ENCODE assay signal across 28 cellular contexts in the genomic region with DNA sequence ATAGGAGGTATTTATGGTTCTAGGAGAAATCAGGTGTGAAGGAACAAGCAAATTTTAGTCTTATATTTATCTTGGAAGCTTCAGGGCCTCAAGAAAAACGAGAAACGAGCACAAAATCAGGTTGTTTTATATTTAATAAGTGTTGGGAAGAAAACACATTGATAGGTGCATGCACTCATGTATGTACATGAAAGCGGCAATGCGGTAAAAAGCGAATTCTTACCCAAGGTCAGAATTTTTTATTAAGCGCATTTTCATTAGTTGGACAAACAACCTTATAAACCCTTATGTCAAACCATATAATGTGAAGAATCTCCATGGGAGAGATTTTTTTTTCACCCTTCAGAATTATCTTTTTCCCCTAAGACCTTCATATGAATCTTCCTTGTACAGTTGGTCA.
"Had no signal": no experiment of that assay in that cellular context is flagged by ENCODE, and none has a peak within 500 bp of the region (broad histone marks: within the 10 kb centered on the region; RNA-seq: fewer than 3 reads in every experiment).

No MANE protein-coding gene starts in this region.

- H3K4me1 ChIP-seq: esophagus muscularis mucosa, gastrocnemius medialis, gastroesophageal sphincter had no signal

- H3K9me3 ChIP-seq: esophagus muscularis mucosa, esophagus squamous epithelium, gastrocnemius medialis, gastroesophageal sphincter, heart left ventricle, heart right ventricle had no signal

- H3K27ac ChIP-seq: coronary artery, dorsolateral prefrontal cortex, epithelial cell of prostate, esophagus muscularis mucosa, esophagus squamous epithelium, foreskin keratinocyte, gastrocnemius medialis, gastroesophageal sphincter, heart left ventricle, heart right ventricle had no signal

- H3K9me3 Mint-ChIP-seq: dendritic cell treated with granulocyte-macrophage colony-stimulating factor and Interleukin-4, amounts not matched to agents 40 ng/mL and 50 ng/mL, for 4 days; effector memory CD8-positive, alpha-beta T cell; endodermal cell had no signal

- ATAC-seq: effector memory CD8-positive, alpha-beta T cell; esophagus mucosa; foreskin keratinocyte; gastrocnemius medialis; gastroesophageal sphincter; heart left ventricle; heart right ventricle had no signal

- H3K27me3 ChIP-seq: dorsolateral prefrontal cortex, esophagus muscularis mucosa, esophagus squamous epithelium, foreskin keratinocyte, gastrocnemius medialis, gastroesophageal sphincter, heart left ventricle, heart right ventricle had no signal

- H3K4me1 Mint-ChIP-seq: endodermal cell had no signal

- FAIRE-seq: colon, endometrium, endothelial cell of umbilical vein, frontal cortex had no signal

- H3K4me3 ChIP-seq: coronary artery, dorsolateral prefrontal cortex, esophagus muscularis mucosa, esophagus squamous epithelium, gastrocnemius medialis, gastroesophageal sphincter, heart left ventricle, heart right ventricle had no signal

- H3K27ac Mint-ChIP-seq: dendritic cell treated with granulocyte-macrophage colony-stimulating factor and Interleukin-4, amounts not matched to agents 40 ng/mL and 50 ng/mL, for 4 days; effector memory CD8-positive, alpha-beta T cell; endodermal cell had no signal

- DNase-seq: cortex of kidney; dermis blood vessel endothelial cell; dorsolateral prefrontal cortex; effector CD4-positive, alpha-beta T cell; effector CD8-positive, alpha-beta T cell; effector memory CD4-positive, alpha-beta T cell; effector memory CD8-positive, alpha-beta T cell; endodermal cell; erythroblast; esophagus squamous epithelium; foreskin fibroblast; foreskin keratinocyte; foreskin melanocyte; gastrocnemius medialis; glutamatergic neuron; head of caudate nucleus; heart left ventricle; heart right ventricle had no signal

- H3K4me3 Mint-ChIP-seq: dendritic cell treated with granulocyte-macrophage colony-stimulating factor and Interleukin-4, amounts not matched to agents 40 ng/mL and 50 ng/mL, for 4 days; effector memory CD8-positive, alpha-beta T cell; endodermal cell had no signal

- H3K27me3 Mint-ChIP-seq: dendritic cell treated with granulocyte-macrophage colony-stimulating factor and Interleukin-4, amounts not matched to agents 40 ng/mL and 50 ng/mL, for 4 days; effector memory CD8-positive, alpha-beta T cell had no signal
